In the genomic region with DNA sequence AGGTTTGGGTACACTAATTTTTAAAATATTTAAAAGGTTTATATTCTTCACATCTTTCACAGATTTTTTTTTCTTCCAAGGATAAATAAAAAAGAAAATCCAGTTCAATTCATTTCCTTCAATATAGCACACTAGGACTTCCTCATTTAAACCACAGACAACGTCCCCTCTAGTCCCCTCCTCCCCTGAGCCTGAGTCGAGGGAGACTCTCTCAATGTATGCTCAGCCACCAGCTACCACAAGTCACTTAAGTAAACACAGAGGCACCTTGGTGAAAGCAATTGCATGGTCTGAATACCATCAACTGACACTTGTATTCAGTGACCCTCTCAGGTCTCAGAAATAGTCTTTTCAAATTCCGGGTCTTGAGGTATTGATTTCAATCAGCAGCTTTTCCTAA, we compare ENCODE assay signal across 22 cellular contexts.
A peak's percentile ranks its signal among the peaks of the same experiment; 100 is the strongest.
DNase-seq lines count a peak whose midpoint lies in the region; ATAC-seq and TF ChIP-seq lines count a peak whose summit lies in the region.
"Had no signal": no experiment of that assay in that cellular context is flagged by ENCODE, and none has a peak within 500 bp of the region (broad histone marks: within the 10 kb centered on the region; RNA-seq: fewer than 3 reads in every experiment).

No MANE protein-coding gene starts in this region.

- H3K9me3 ChIP-seq in OCI-LY1 (ENCODE audit: low read length) (no peaks in the 10 kb centered on the region), right cardiac atrium (ENCODE audit: control insufficient read depth, low read length) (no peaks in the 10 kb centered on the region)
- H3K9me3 ChIP-seq: colonic mucosa, prostate gland, spleen, upper lobe of right lung had no signal

- peaks cover 8% of the 10 kb centered on the region for H3K27me3 Mint-ChIP-seq in progenitor cell of endocrine pancreas

- peak overlapping the region; percentile 30; the same call in 1 of the 2 replicates for H3K4me2 ChIP-seq in OCI-LY1 (ENCODE audit: low read length)

- TF ChIP-seq CTCF in OCI-LY1 (IDR thresholded peaks at IDR 0.05; ENCODE audit: low read length) (no peak), progenitor cell of endocrine pancreas (IDR thresholded peaks at IDR 0.05; ENCODE audit: unreplicated experiment) (no peak)

- no peaks in the 10 kb centered on the region for H3K36me3 ChIP-seq in OCI-LY1 (ENCODE audit: insufficient read depth, low read length)
- H3K36me3 ChIP-seq: colonic mucosa, prostate gland, spleen, upper lobe of right lung had no signal

- intact Hi-C loops in right cardiac atrium (cut with DNase I), result no loop called here

- no peaks in the 10 kb centered on the region for H3K9me3 Mint-ChIP-seq in progenitor cell of endocrine pancreas (ENCODE audit: low read depth)
- H3K9me3 Mint-ChIP-seq: activated naive CD4-positive, alpha-beta T cell treated with anti-CD3 and anti-CD28 coated beads for 36 hours; CD8-positive, alpha-beta T cell; naive thymus-derived CD8-positive, alpha-beta T cell had no signal

- peak overlapping the region; percentile 60; the same call in 1 of the 2 replicates for H2AFZ ChIP-seq in OCI-LY1 (ENCODE audit: low read length)

- H3K27me3 ChIP-seq in OCI-LY1 (ENCODE audit: insufficient read depth, low read length), result no peaks in the 10 kb centered on the region
- no peaks in the 10 kb centered on the region for H3K27me3 ChIP-seq in right cardiac atrium (ENCODE audit: control insufficient read depth, insufficient read depth)
- H3K27me3 ChIP-seq: colonic mucosa, upper lobe of right lung had no signal

- ATAC-seq in HG03342 (IDR thresholded peaks at IDR 0.05; ENCODE audit: unreplicated experiment) (peak; percentile 43), right cardiac atrium (no peak), GM21528 (IDR thresholded peaks at IDR 0.05; ENCODE audit: low FRiP score, unreplicated experiment) (no peak), GM18498 (IDR thresholded peaks at IDR 0.05; ENCODE audit: unreplicated experiment) (no peak)
- ATAC-seq: activated CD4-positive, alpha-beta T cell treated with anti-CD3 and anti-CD28 coated beads for 36 hours; CD8-positive, alpha-beta T cell; naive thymus-derived CD8-positive, alpha-beta T cell; upper lobe of right lung had no signal

- 19% methylated on average over 3 of the region's 3 CpGs for WGBS in right cardiac atrium

- no peaks in the 10 kb centered on the region for H3K79me2 ChIP-seq in OCI-LY1 (ENCODE audit: insufficient read depth, low read length)

- DNase-seq in NCI-H526 treated with DMSO at 0.1 percent for 48 hours (lab: John Stamatoyannopoulos, UW), result peak; percentile 1
- no peak for DNase-seq in NCI-H526 (lab: John Stamatoyannopoulos, UW)
- no peak for DNase-seq in progenitor cell of endocrine pancreas (ENCODE audit: low spot score, unreplicated experiment)
- no peak for DNase-seq in right cardiac atrium
- DNase-seq: activated CD4-positive, alpha-beta T cell treated with anti-CD3 and anti-CD28 coated beads for 36 hours; activated naive CD4-positive, alpha-beta T cell treated with anti-CD3 and anti-CD28 coated beads for 36 hours; CD8-positive, alpha-beta T cell; colonic mucosa; EL; immature natural killer cell; MM.1S; naive thymus-derived CD8-positive, alpha-beta T cell; spleen; stimulated activated naive CD4-positive, alpha-beta T cell; upper lobe of right lung had no signal

- H3K4me3 Mint-ChIP-seq in progenitor cell of endocrine pancreas (ENCODE audit: low read depth), result no peak overlapping the region
- H3K4me3 Mint-ChIP-seq: activated CD4-positive, alpha-beta T cell treated with anti-CD3 and anti-CD28 coated beads for 36 hours; activated naive CD4-positive, alpha-beta T cell treated with anti-CD3 and anti-CD28 coated beads for 36 hours; CD8-positive, alpha-beta T cell; immature natural killer cell; naive thymus-derived CD8-positive, alpha-beta T cell had no signal

- no peaks in the 10 kb centered on the region for H3K9me2 ChIP-seq in OCI-LY1 (ENCODE audit: low read depth, low read length)

- H3K4me1 ChIP-seq in OCI-LY1 (ENCODE audit: insufficient read depth, low read length, severe bottlenecking) (peaks cover 33% of the 10 kb centered on the region), right cardiac atrium (ENCODE audit: control insufficient read depth, insufficient read depth, low read length) (no peaks in the 10 kb centered on the region)
- H3K4me1 ChIP-seq: colonic mucosa, prostate gland, spleen, upper lobe of right lung had no signal

- H3K4me1 Mint-ChIP-seq in progenitor cell of endocrine pancreas (ENCODE audit: low read depth), result peaks cover 5% of the 10 kb centered on the region
- H3K4me1 Mint-ChIP-seq: activated CD4-positive, alpha-beta T cell treated with anti-CD3 and anti-CD28 coated beads for 36 hours; immature natural killer cell; naive thymus-derived CD8-positive, alpha-beta T cell had no signal

- no peaks in the 10 kb centered on the region for H3K36me3 Mint-ChIP-seq in progenitor cell of endocrine pancreas (ENCODE audit: insufficient read depth)
- H3K36me3 Mint-ChIP-seq: CD8-positive, alpha-beta T cell; immature natural killer cell; naive thymus-derived CD8-positive, alpha-beta T cell had no signal

- no peak overlapping the region for H3K9ac ChIP-seq in OCI-LY1 (ENCODE audit: low read length)

- H3F3A ChIP-seq in OCI-LY1 (ENCODE audit: insufficient read depth, low read length), result no peaks in the 10 kb centered on the region

- H3K4me3 ChIP-seq in OCI-LY1 (ENCODE audit: low read depth, low read length, poor library complexity, severe bottlenecking) (no peak overlapping the region), right cardiac atrium (ENCODE audit: low read length) (no peak overlapping the region)
- H3K4me3 ChIP-seq: colonic mucosa, lung, prostate gland, spleen, upper lobe of right lung had no signal

- H4K20me1 ChIP-seq in OCI-LY1 (ENCODE audit: insufficient read depth, low read length), result no peaks in the 10 kb centered on the region

- H3K27ac Mint-ChIP-seq in progenitor cell of endocrine pancreas, result peak overlapping the region; percentile 14
- H3K27ac Mint-ChIP-seq: activated CD4-positive, alpha-beta T cell treated with anti-CD3 and anti-CD28 coated beads for 36 hours; activated naive CD4-positive, alpha-beta T cell treated with anti-CD3 and anti-CD28 coated beads for 36 hours; CD8-positive, alpha-beta T cell; immature natural killer cell; naive thymus-derived CD8-positive, alpha-beta T cell had no signal

- H3K27ac ChIP-seq in OCI-LY1 (ENCODE audit: low read depth, low read length, poor library complexity, severe bottlenecking) (peak overlapping the region; percentile 34), right cardiac atrium (ENCODE audit: low read length) (no peak overlapping the region)
- H3K27ac ChIP-seq: colonic mucosa, epithelial cell of prostate, prostate gland, spleen, upper lobe of right lung had no signal
